Comparison of ENCODE assay signal across 12 cellular contexts in genomic region chr12:77031745-77032144, GRCh38. TPM values are rescaled to one million over a fixed set of nuclear protein-coding genes. Genes with fewer than 3 reads are reported as not detected.
DNase-seq lines count a peak whose midpoint lies in the region; ATAC-seq, FAIRE-seq and TF ChIP-seq lines count a peak whose summit lies in the region.
"Had no signal": no experiment of that assay in that cellular context is flagged by ENCODE, and none has a peak within 500 bp of the region (broad histone marks: within the 10 kb centered on the region; RNA-seq: fewer than 3 reads in every experiment).

No MANE protein-coding gene starts in this region.

- no peaks in the 10 kb centered on the region for H3K9me3 ChIP-seq in heart right ventricle
- no peaks in the 10 kb centered on the region for H3K9me3 ChIP-seq in gastroesophageal sphincter
- H3K9me3 ChIP-seq: vagina had no signal

- H3K36me3 ChIP-seq in bronchial epithelial cell (ENCODE audit: control insufficient read depth, insufficient read depth, low read length) (peaks cover 5% of the 10 kb centered on the region), heart right ventricle (peaks cover 0 to 23% (median 0%) of the 10 kb centered on the region in 9 donors), gastroesophageal sphincter (no peaks in the 10 kb centered on the region)
- H3K36me3 ChIP-seq: vagina had no signal

- H3K4me3 ChIP-seq in bronchial epithelial cell (ENCODE audit: low read depth, low read length) (no peak overlapping the region), heart right ventricle (no peak overlapping the region), gastroesophageal sphincter (no peak overlapping the region)
- H3K4me3 ChIP-seq: vagina had no signal

- no peak for FAIRE-seq in bronchial epithelial cell (lab: Jason Lieb, UNC)
- FAIRE-seq: H1 had no signal

- DNase-seq in ELR (ENCODE audit: low read depth) (peak; percentile 82), LHCN-M2 (ENCODE audit: low read depth) (peak; percentile 53), bronchial epithelial cell (ENCODE audit: low read depth) (peak; percentile 67), non-pigmented ciliary epithelial cell (ENCODE audit: low read depth) (peak; percentile 28), heart right ventricle (no peak)
- DNase-seq in NK-92 treated with Interleukin-12 subunit alpha and Interleukin-12 subunit beta, amount 100 ng/mL, for 24 hours (lab: John Stamatoyannopoulos, UW): no peak
- DNase-seq: activated CD4-positive, CD25-positive, alpha-beta regulatory T cell; activated naive CD4-positive, alpha-beta T cell treated with anti-CD3 and anti-CD28 coated beads, Interleukin-2, amount 10 ng/mL, durations not matched to agents 7 days and 5 days; NCI-H1436 treated with DMSO at 0.1 percent for 48 hours had no signal

- H3K4me1 ChIP-seq in heart right ventricle: no peaks in the 10 kb centered on the region
- no peaks in the 10 kb centered on the region for H3K4me1 ChIP-seq in gastroesophageal sphincter
- H3K4me1 ChIP-seq: vagina had no signal

- 93 to 97% methylated on average over 4 of the region's 4 CpGs for WGBS in heart right ventricle, 2 donors
- WGBS in gastroesophageal sphincter (ENCODE audit: low coverage in 1 of 2), 2 donors: 94 to 95% methylated on average over 3 to 4 of the region's 4 CpGs

- TF ChIP-seq CTCF in bronchial epithelial cell (IDR thresholded peaks at IDR 0.05; ENCODE audit: insufficient read depth, low read length, severe bottlenecking): no peak
- TF ChIP-seq CTCF in heart right ventricle (IDR thresholded peaks at IDR 0.05): no peak
- TF ChIP-seq CTCF in gastroesophageal sphincter (IDR thresholded peaks at IDR 0.05): no peak

- ATAC-seq in heart right ventricle (no peak), gastroesophageal sphincter (no peak)

- TF ChIP-seq EP300 in gastroesophageal sphincter (IDR thresholded peaks at IDR 0.05): no peak

- H3K27ac ChIP-seq in heart right ventricle (no peak overlapping the region), gastroesophageal sphincter (no peak overlapping the region)
- H3K27ac ChIP-seq: vagina had no signal

- intact Hi-C loops in heart right ventricle (cut with DNase I): no loop called here

- H3K27me3 ChIP-seq in bronchial epithelial cell (ENCODE audit: control insufficient read depth, insufficient read depth, low read length) (no peaks in the 10 kb centered on the region), heart right ventricle (no peaks in the 10 kb centered on the region), gastroesophageal sphincter (no peaks in the 10 kb centered on the region)
- H3K27me3 ChIP-seq: vagina had no signal

- TF ChIP-seq POLR2A in gastroesophageal sphincter (IDR thresholded peaks at IDR 0.05): no peak

RNA-seq across cellular contexts. Expression of gene E2F7, which starts 33.6 kb away (rescaled TPM):
- total RNA-seq in LHCN-M2 (2014; rRNA removed): 18.0 and 20.6 TPM in 2 replicates
- polyA plus RNA-seq in LHCN-M2 (2012): 5.4 TPM
- 3.4 and 5.8 TPM in 2 replicates for total RNA-seq in bronchial epithelial cell
- total RNA-seq in heart right ventricle: 1 to 10 TPM in 1 of 10 donors, under 1 TPM in 8, not detected in 1; 0.05 to 1.5 (median 0.28) TPM
- under 1 TPM; 0.04 to 0.29 TPM for polyA plus RNA-seq in heart right ventricle
- total RNA-seq in gastroesophageal sphincter: under 1 TPM in 1 of 4 donors, not detected in 3; 0.47 TPM

Comparison
In these comparisons a context has a peak if more than half of its experiments do, and no peak if none do; other contexts are left out.
1. DNase-seq: peak in ELR (single experiment), LHCN-M2 (single experiment), bronchial epithelial cell (single experiment) and non-pigmented ciliary epithelial cell (single experiment); none in heart right ventricle (0 of 2) and NK-92 treated with Interleukin-12 subunit alpha and Interleukin-12 subunit beta, amount 100 ng/mL, for 24 hours (single experiment).